ENCODE assay signal across 10 cellular contexts in genomic region chr9:137163101-137163661, GRCh38. TPM values are rescaled to one million over a fixed set of nuclear protein-coding genes. Genes with fewer than 3 reads are reported as not detected.
DNase-seq lines count a peak whose midpoint lies in the region; ATAC-seq, FAIRE-seq and TF ChIP-seq lines count a peak whose summit lies in the region.
"Had no signal": no experiment of that assay in that cellular context is flagged by ENCODE, and none has a peak within 500 bp of the region (broad histone marks: within the 10 kb centered on the region; RNA-seq: fewer than 3 reads in every experiment).

No MANE protein-coding gene starts in this region.

- H2AFZ ChIP-seq in mesenchymal stem cell (ENCODE audit: low read depth, low read length) (no peak overlapping the region), PC-3 (ENCODE audit: low read length) (no peak overlapping the region)

- H3K9ac ChIP-seq in mesenchymal stem cell (ENCODE audit: low read length) (no peak overlapping the region), PC-3 (ENCODE audit: low read length) (no peak overlapping the region)

- no peak overlapping the region for H4K91ac ChIP-seq in mesenchymal stem cell (ENCODE audit: low read length)

- ATAC-seq in HG03097 (IDR thresholded peaks at IDR 0.05; ENCODE audit: low FRiP score, unreplicated experiment) = no peak
- ATAC-seq in GM18519 (IDR thresholded peaks at IDR 0.05; ENCODE audit: low FRiP score, unreplicated experiment) = no peak
- ATAC-seq in PC-3 = no peak

- H3K9me3 ChIP-seq in mesenchymal stem cell (ENCODE audit: control insufficient read depth, low read length) = no peaks in the 10 kb centered on the region
- no peaks in the 10 kb centered on the region for H3K9me3 ChIP-seq in PC-3 (ENCODE audit: low read length)

- H3K4me1 ChIP-seq in mesenchymal stem cell (ENCODE audit: control insufficient read depth, insufficient read depth, low read depth, low read length) (peaks cover 24% of the 10 kb centered on the region), PC-3 (ENCODE audit: insufficient read depth, low read length) (no peaks in the 10 kb centered on the region; the same call in 1 of the 2 replicates)

- H3K4ac ChIP-seq in mesenchymal stem cell (ENCODE audit: low read depth in 1 of 2, low read length in 2 of 2) = no peak overlapping the region

- H3K4me3 ChIP-seq in AG04449 (ENCODE audit: low read depth, low read length) (peak overlapping the region; percentile 37), epithelial cell of esophagus (ENCODE audit: low read length) (peak overlapping the region; percentile 36), mesenchymal stem cell (ENCODE audit: insufficient read depth in 1 of 2, low read depth in 1 of 2, low read length in 2 of 2) (peak overlapping the region in 1 of 2 experiments; percentile 4), PC-3 (ENCODE audit: low read length) (no peak overlapping the region)

- peak overlapping the region in 2 of 3 donors; percentile 46 to 73 for H3K27ac Mint-ChIP-seq in IgD-negative memory B cell

- peaks cover 40% of the 10 kb centered on the region for H3K27me3 Mint-ChIP-seq in IgD-negative memory B cell

- H3K14ac ChIP-seq in mesenchymal stem cell (ENCODE audit: low read length in 2 of 2) = no peak overlapping the region

- H4K20me1 ChIP-seq in PC-3 (ENCODE audit: low read length) = no peaks in the 10 kb centered on the region

- no peak overlapping the region for H3K23ac ChIP-seq in mesenchymal stem cell (ENCODE audit: low read length in 2 of 2)

- no peaks in the 10 kb centered on the region for H3K9me2 ChIP-seq in PC-3 (replicated peaks; ENCODE audit: low read length)

- H2BK120ac ChIP-seq in mesenchymal stem cell (ENCODE audit: low read depth, low read length) = no peak overlapping the region

- WGBS in mesenchymal stem cell = 17% methylated on average over 41 of the region's 43 CpGs

- no peaks in the 10 kb centered on the region for H3K79me1 ChIP-seq in mesenchymal stem cell (replicated peaks; ENCODE audit: low read length, poor library complexity, severe bottlenecking)

- no peak overlapping the region for H2BK12ac ChIP-seq in mesenchymal stem cell (ENCODE audit: low read length in 2 of 2)

- CTCF ChIA-PET in AG04449 (lab: Yijun Ruan, JAX) (interaction anchor here (1.2 kb wide), 1 partner anchor 61 kb away, joined by 3 read pairs; no protein-coding TSS in a partner anchor), PC-3 (lab: Charles Lee) (no interaction called here)

- FAIRE-seq in urothelium cell line (lab: Jason Lieb, UNC) = no peak
- FAIRE-seq: GM19239 had no signal

- H3K79me2 ChIP-seq in PC-3 (ENCODE audit: low read length) = no peaks in the 10 kb centered on the region

- H2BK15ac ChIP-seq in mesenchymal stem cell (ENCODE audit: low read depth, poor library complexity, severe bottlenecking) = no peak overlapping the region

- no peak overlapping the region for H3K4me3 Mint-ChIP-seq in IgD-negative memory B cell

- H2AK5ac ChIP-seq in mesenchymal stem cell (ENCODE audit: low read length, severe bottlenecking) = no peak overlapping the region

- H3K4me2 ChIP-seq in mesenchymal stem cell (ENCODE audit: low read length, poor library complexity, severe bottlenecking) = peak overlapping the region; percentile 41
- H3K4me2 ChIP-seq in PC-3 (ENCODE audit: low read length) = no peak overlapping the region

- H3K18ac ChIP-seq in mesenchymal stem cell (ENCODE audit: low read depth in 1 of 2, low read length in 2 of 2) = no peak overlapping the region

- TF ChIP-seq CTCF in AG04449 (IDR thresholded peaks at IDR 0.05; ENCODE audit: insufficient read depth, low read length, missing control alignments) (no peak), epithelial cell of esophagus (IDR thresholded peaks at IDR 0.05; ENCODE audit: insufficient read depth, low read depth, low read length, missing control alignments) (no peak), PC-3 (conservative IDR thresholded peaks at IDR 0.05; ENCODE audit: low read depth, low read length) (no peak)

- no TSS peak for BruUV-seq in PC-3 (replicated peaks; lab: Mats Ljungman, UMichigan)

- POLR2A ChIA-PET in AG04449 (lab: Yijun Ruan, JAX) (interaction anchor here (1.8 kb wide), 1 partner anchor 78 kb away, joined by 6 read pairs; the partner anchor contains the start of gene TUBB4B), PC-3 (lab: Charles Lee; ENCODE audit: unreplicated experiment) (no interaction called here)

- no peaks in the 10 kb centered on the region for H3K9me3 Mint-ChIP-seq in IgD-negative memory B cell

- H3F3A ChIP-seq in PC-3 (ENCODE audit: low read length, unreplicated experiment) = no peaks in the 10 kb centered on the region

- intact Hi-C loops in PC-3 (cut with micrococcal nuclease) = no loop called here

- H2BK5ac ChIP-seq in mesenchymal stem cell (ENCODE audit: low read depth, low read length, poor library complexity, severe bottlenecking) = no peak overlapping the region

- H3K4me1 Mint-ChIP-seq in IgD-negative memory B cell = peaks cover 0 to 9% (median 7%) of the 10 kb centered on the region in 3 donors

- H3K36me3 Mint-ChIP-seq in IgD-negative memory B cell = no peaks in the 10 kb centered on the region

- H3K27ac ChIP-seq in mesenchymal stem cell (ENCODE audit: low read length, poor library complexity, severe bottlenecking) = no peak overlapping the region
- H3K27ac ChIP-seq in PC-3 (ENCODE audit: low read length) = no peak overlapping the region

- no peak overlapping the region for H4K8ac ChIP-seq in mesenchymal stem cell (ENCODE audit: low read length)

- no peak for DNase-seq in AG04449 (ENCODE audit: low read depth, low spot score)
- peak; percentile 37 for DNase-seq in epithelial cell of esophagus (ENCODE audit: low read depth)
- peak; percentile 16 for DNase-seq in mesenchymal stem cell
- DNase-seq in urothelium cell line (ENCODE audit: low spot score) = no peak
- no peak for DNase-seq in PC-3
- DNase-seq: activated effector memory CD4-positive, alpha-beta T cell treated with anti-CD3 and anti-CD28 coated beads, Interleukin-2, amount 50 U/mL, for 16 hours had no signal

- no peaks in the 10 kb centered on the region for H3K36me3 ChIP-seq in mesenchymal stem cell (ENCODE audit: control insufficient read depth in 1 of 2, insufficient read depth in 2 of 2, low read depth in 1 of 2, low read length in 2 of 2)
- H3K36me3 ChIP-seq in PC-3 (ENCODE audit: low read depth, low read length) = no peaks in the 10 kb centered on the region

- H3K27me3 ChIP-seq in mesenchymal stem cell (ENCODE audit: control insufficient read depth in 1 of 2, insufficient read depth in 1 of 2, low read length in 2 of 2) (peaks cover 82 to 96% of the 10 kb centered on the region in 2 experiments), PC-3 (ENCODE audit: low read length) (peaks cover 24% of the 10 kb centered on the region)

RNA-seq across cellular contexts. Expression of gene LRRC26, which starts 6.7 kb away (rescaled TPM):
- not detected for polyA plus RNA-seq in IgD-negative memory B cell
- polyA plus RNA-seq in mesenchymal stem cell (2013, experiment 1 of 2) = not detected
- polyA plus RNA-seq in mesenchymal stem cell (2013, experiment 2 of 2) = not detected
- total RNA-seq in PC-3 (2014; rRNA removed) = 0.40 and 2.0 TPM in 2 replicates

RNA-seq across cellular contexts. Expression of gene TMEM210, which starts 8.7 kb away (rescaled TPM):
- not detected for polyA plus RNA-seq in IgD-negative memory B cell
- not detected for polyA plus RNA-seq in mesenchymal stem cell (2013, experiment 1 of 2)
- not detected for polyA plus RNA-seq in mesenchymal stem cell (2013, experiment 2 of 2)
- not detected in 2 replicates for total RNA-seq in PC-3 (2014; rRNA removed)

RNA-seq across cellular contexts. Expression of gene GRIN1, which starts 24.2 kb away (rescaled TPM):
- polyA plus RNA-seq in IgD-negative memory B cell = not detected
- polyA plus RNA-seq in mesenchymal stem cell (2013, experiment 1 of 2) = 0.07 TPM
- 0.01 TPM for polyA plus RNA-seq in mesenchymal stem cell (2013, experiment 2 of 2)
- total RNA-seq in PC-3 (2014; rRNA removed) = 0.11 TPM in 1 of 2 replicates, not detected in the other

RNA-seq across cellular contexts. Expression of gene ANAPC2, which starts 25.2 kb away (rescaled TPM):
- 6.2 TPM for polyA plus RNA-seq in IgD-negative memory B cell
- polyA plus RNA-seq in mesenchymal stem cell (2013, experiment 1 of 2) = 17.0 TPM
- 16.5 TPM for polyA plus RNA-seq in mesenchymal stem cell (2013, experiment 2 of 2)
- 21.6 and 30.2 TPM in 2 replicates for total RNA-seq in PC-3 (2014; rRNA removed)

RNA-seq across cellular contexts. Expression of gene SSNA1, which starts 25.3 kb away (rescaled TPM):
- 139 TPM for polyA plus RNA-seq in IgD-negative memory B cell
- 79.1 TPM for polyA plus RNA-seq in mesenchymal stem cell (2013, experiment 1 of 2)
- 79.0 TPM for polyA plus RNA-seq in mesenchymal stem cell (2013, experiment 2 of 2)
- 123 and 148 TPM in 2 replicates for total RNA-seq in PC-3 (2014; rRNA removed)

Comparison
In these comparisons a context has a peak if more than half of its experiments do, and no peak if none do; other contexts are left out.
1. DNase-seq: peak in epithelial cell of esophagus (single experiment) and mesenchymal stem cell (single experiment); none in AG04449 (single experiment), urothelium cell line (single experiment) and PC-3 (single experiment).